In the genomic region with DNA sequence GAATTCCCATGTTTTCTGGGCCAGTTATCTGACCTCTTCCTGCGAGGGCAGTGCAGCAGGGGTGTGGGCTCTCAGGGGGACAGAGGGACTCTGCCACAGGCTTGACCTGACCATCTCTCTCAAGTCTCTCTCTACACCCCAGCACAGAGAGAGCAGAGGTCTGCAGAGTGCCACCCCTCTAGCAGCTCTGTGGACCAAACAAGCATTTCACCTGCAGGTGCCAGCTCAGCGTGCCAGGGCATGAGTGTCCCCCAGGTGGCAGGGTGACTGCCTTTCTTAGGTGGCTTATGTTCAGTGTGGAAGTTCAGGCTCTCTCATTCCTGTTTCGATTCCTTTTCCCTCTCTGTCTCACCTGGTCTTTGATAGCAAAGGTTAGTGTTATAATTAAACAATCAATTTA, we compare ENCODE assay signal across 21 cellular contexts.
DNase-seq lines count a peak whose midpoint lies in the region; ATAC-seq and TF ChIP-seq lines count a peak whose summit lies in the region.
"Had no signal": no experiment of that assay in that cellular context is flagged by ENCODE, and none has a peak within 500 bp of the region (broad histone marks: within the 10 kb centered on the region; RNA-seq: fewer than 3 reads in every experiment).

No MANE protein-coding gene starts in this region.

- TF ChIP-seq CTCF in MCF 10A (IDR thresholded peaks at IDR 0.05; ENCODE audit: unreplicated experiment) (no peak), endodermal cell (conservative IDR thresholded peaks at IDR 0.05) (peak; percentile 54), GM13976 (IDR thresholded peaks at IDR 0.05; ENCODE audit: borderline replicate concordance, control extremely low read depth, extremely low read depth, insufficient read depth, missing control alignments) (no peak), chondrocyte (IDR thresholded peaks at IDR 0.05) (no peak)

- H3K9me3 Mint-ChIP-seq in MCF 10A (ENCODE audit: unreplicated experiment) (peaks cover 7% of the 10 kb centered on the region), endodermal cell (no peaks in the 10 kb centered on the region), chondrocyte (ENCODE audit: low read depth) (peaks cover 2% of the 10 kb centered on the region)
- H3K9me3 Mint-ChIP-seq: activated naive CD8-positive, alpha-beta T cell treated with anti-CD3 and anti-CD28 coated beads for 36 hours; CD4-positive, alpha-beta T cell; dendritic cell treated with granulocyte-macrophage colony-stimulating factor and Interleukin-4, amounts not matched to agents 40 ng/mL and 50 ng/mL, for 4 days had no signal

- POLR2A ChIA-PET in MCF 10A (lab: Yijun Ruan, JAX): no interaction called here

- intact Hi-C loops in MCF 10A (cut with micrococcal nuclease): no loop called here

- no peak overlapping the region for H3K4me3 Mint-ChIP-seq in MCF 10A (ENCODE audit: unreplicated experiment)
- no peak overlapping the region for H3K4me3 Mint-ChIP-seq in endodermal cell
- no peak overlapping the region for H3K4me3 Mint-ChIP-seq in chondrocyte (ENCODE audit: unreplicated experiment)
- H3K4me3 Mint-ChIP-seq: activated naive CD8-positive, alpha-beta T cell treated with anti-CD3 and anti-CD28 coated beads for 36 hours; CD4-positive, alpha-beta T cell; dendritic cell treated with granulocyte-macrophage colony-stimulating factor and Interleukin-4, amounts not matched to agents 40 ng/mL and 50 ng/mL, for 4 days; stimulated activated naive B cell treated with anti-CD40 and anti-IgM and Interleukin-4, amounts not matched to agents 10 μg/mL and 1 μg/mL and 100 μg/mL, for 72 hours had no signal

- H3K36me3 Mint-ChIP-seq in MCF 10A (ENCODE audit: insufficient read depth, unreplicated experiment): no peaks in the 10 kb centered on the region
- H3K36me3 Mint-ChIP-seq in endodermal cell (ENCODE audit: low read depth): no peaks in the 10 kb centered on the region
- H3K36me3 Mint-ChIP-seq in chondrocyte (ENCODE audit: low read depth): no peaks in the 10 kb centered on the region
- H3K36me3 Mint-ChIP-seq: activated naive CD8-positive, alpha-beta T cell treated with anti-CD3 and anti-CD28 coated beads for 36 hours; stimulated activated naive B cell treated with anti-CD40 and anti-IgM and Interleukin-4, amounts not matched to agents 10 μg/mL and 1 μg/mL and 100 μg/mL, for 72 hours had no signal

- peaks cover 53% of the 10 kb centered on the region for H3K27me3 ChIP-seq in endodermal cell (ENCODE audit: control insufficient read depth, insufficient read depth, low read length, poor library complexity, severe bottlenecking)
- H3K27me3 ChIP-seq: body of pancreas, right atrium auricular region, SJCRH30 had no signal

- peaks cover 4% of the 10 kb centered on the region for H3K9me3 ChIP-seq in endodermal cell (ENCODE audit: control insufficient read depth, low read length)
- H3K9me3 ChIP-seq: right atrium auricular region, SJCRH30 had no signal

- WGBS in endodermal cell (ENCODE audit: insufficient coverage in 1 of 2, insufficient read length in 1 of 2), 2 experiments: 91 to 95% methylated on average over 2 to 3 of the region's 3 CpGs

- H3K36me3 ChIP-seq in endodermal cell (ENCODE audit: control insufficient read depth, insufficient read depth, low read length): no peaks in the 10 kb centered on the region
- H3K36me3 ChIP-seq: right atrium auricular region, SJCRH30 had no signal

- H3K27ac ChIP-seq in endodermal cell (ENCODE audit: low read depth, low read length): no peak overlapping the region
- H3K27ac ChIP-seq: body of pancreas, KMS-11, right atrium auricular region, SJCRH30 had no signal

- no peak overlapping the region for H3K27ac Mint-ChIP-seq in MCF 10A (ENCODE audit: low read depth, unreplicated experiment)
- H3K27ac Mint-ChIP-seq in endodermal cell: no peak overlapping the region
- no peak overlapping the region for H3K27ac Mint-ChIP-seq in chondrocyte (ENCODE audit: unreplicated experiment)
- H3K27ac Mint-ChIP-seq: activated naive CD8-positive, alpha-beta T cell treated with anti-CD3 and anti-CD28 coated beads for 36 hours; CD4-positive, alpha-beta T cell; dendritic cell treated with granulocyte-macrophage colony-stimulating factor and Interleukin-4, amounts not matched to agents 40 ng/mL and 50 ng/mL, for 4 days; stimulated activated naive B cell treated with anti-CD40 and anti-IgM and Interleukin-4, amounts not matched to agents 10 μg/mL and 1 μg/mL and 100 μg/mL, for 72 hours had no signal

- no peak for ATAC-seq in GM21515 (IDR thresholded peaks at IDR 0.05; ENCODE audit: unreplicated experiment)
- ATAC-seq: body of pancreas; stimulated activated naive B cell treated with anti-CD40 and anti-IgM and Interleukin-4, amounts not matched to agents 10 μg/mL and 1 μg/mL and 100 μg/mL, for 72 hours had no signal

- peak; percentile 33 to 43 for DNase-seq in T47D (ENCODE audit: low read depth in 1 of 2, low spot score in 1 of 2)
- no peak for DNase-seq in MCF 10A (ENCODE audit: unreplicated experiment)
- DNase-seq in NCI-H146 treated with DMSO at 0.1 percent for 48 hours (lab: John Stamatoyannopoulos, UW; ENCODE audit: unreplicated experiment): peak; percentile 4
- no peak for DNase-seq in endodermal cell
- DNase-seq in KBM-7: no peak
- DNase-seq in GM13976 (ENCODE audit: low spot score): no peak
- no peak for DNase-seq in chondrocyte (ENCODE audit: low spot score)
- DNase-seq: activated naive CD8-positive, alpha-beta T cell treated with anti-CD3 and anti-CD28 coated beads for 36 hours; body of pancreas; CD4-positive, alpha-beta T cell; NCI-H1694; NCI-H526 treated with DMSO at 0.1 percent for 48 hours; occipital lobe; OCI-M1; SJCRH30; stimulated activated naive B cell treated with anti-CD40 and anti-IgM and Interleukin-4, amounts not matched to agents 10 μg/mL and 1 μg/mL and 100 μg/mL, for 72 hours; trophoblast cell had no signal

- H3K4me3 ChIP-seq in endodermal cell (ENCODE audit: low read length): no peak overlapping the region
- H3K4me3 ChIP-seq: body of pancreas, right atrium auricular region, SJCRH30 had no signal

- in situ Hi-C loops in T47D (cut with HindIII; ENCODE audit: low pct_unique_long_range_greater_than_20kb, low sequenced_read_pairs): no loop called here
- in situ Hi-C loops in KBM-7 (cut with MboI; ENCODE audit: low pct_unique_long_range_greater_than_20kb, low sequenced_read_pairs): no loop called here
- in situ Hi-C loops in GM13976 (cut with MboI; ENCODE audit: low sequenced_read_pairs, unreplicated experiment): loop anchor here (10.0 to 25.0 kb wide), 2 partner anchors 200 to 263 kb away; no protein-coding TSS in a partner anchor

- CTCF ChIA-PET in MCF 10A (lab: Yijun Ruan, JAX): interaction anchor here (1.0 to 6.4 kb wide), 7 partner anchors 12 to 263 kb away, joined by 3 to 103 read pairs (median 4); no protein-coding TSS in a partner anchor

- H3K9ac ChIP-seq in endodermal cell (ENCODE audit: extremely low read depth, low read length, poor library complexity, severe bottlenecking): no peak overlapping the region
- H3K9ac ChIP-seq: KMS-11 had no signal

- BruUV-seq in MCF 10A (replicated peaks; lab: Mats Ljungman, UMichigan): no TSS peak

- H3K27me3 Mint-ChIP-seq in MCF 10A (ENCODE audit: insufficient read depth, unreplicated experiment) (peaks cover 12% of the 10 kb centered on the region), endodermal cell (ENCODE audit: insufficient read depth) (peaks cover 37% of the 10 kb centered on the region), chondrocyte (ENCODE audit: low read depth) (peaks cover 6% of the 10 kb centered on the region)

- peaks cover under 1% of the 10 kb centered on the region for H3K4me1 Mint-ChIP-seq in MCF 10A (ENCODE audit: insufficient read depth, unreplicated experiment)
- peaks cover under 1% of the 10 kb centered on the region for H3K4me1 Mint-ChIP-seq in endodermal cell
- H3K4me1 Mint-ChIP-seq in chondrocyte (ENCODE audit: low read depth): no peaks in the 10 kb centered on the region
- H3K4me1 Mint-ChIP-seq: activated naive CD8-positive, alpha-beta T cell treated with anti-CD3 and anti-CD28 coated beads for 36 hours; stimulated activated naive B cell treated with anti-CD40 and anti-IgM and Interleukin-4, amounts not matched to agents 10 μg/mL and 1 μg/mL and 100 μg/mL, for 72 hours had no signal

- H3K4me1 ChIP-seq in endodermal cell (ENCODE audit: control insufficient read depth, insufficient read depth, low read length): no peaks in the 10 kb centered on the region
- H3K4me1 ChIP-seq: body of pancreas, right atrium auricular region, SJCRH30 had no signal

Comparison
In these comparisons a context has a peak if more than half of its experiments do, and no peak if none do; other contexts are left out.
1. DNase-seq: peak in T47D (2 of 2) and NCI-H146 treated with DMSO at 0.1 percent for 48 hours (single experiment); none in MCF 10A (single experiment), endodermal cell (single experiment), KBM-7 (single experiment), GM13976 (single experiment) and chondrocyte (single experiment).